In the genomic region with DNA sequence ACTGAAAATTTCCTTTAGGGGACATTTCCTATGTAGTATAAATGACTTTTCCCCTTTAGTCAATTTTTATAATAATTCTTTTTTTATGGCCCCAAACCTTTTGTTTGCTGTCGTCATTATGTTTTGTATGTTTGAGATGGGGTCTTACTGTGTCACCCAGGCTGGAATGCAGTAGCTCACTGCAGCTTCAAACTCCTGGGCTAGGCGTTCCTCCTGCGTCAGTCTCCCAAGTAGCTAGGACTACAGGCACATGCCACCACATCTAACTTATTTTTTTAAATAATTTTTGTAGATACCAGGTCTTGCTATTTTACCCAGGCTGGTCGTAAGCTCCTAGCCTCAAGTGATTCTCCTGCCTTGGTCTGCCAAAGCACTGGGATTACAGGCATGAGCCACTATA, we compare ENCODE assay signal across 26 cellular contexts.
"Had no signal": no experiment of that assay in that cellular context is flagged by ENCODE, and none has a peak within 500 bp of the region (broad histone marks: within the 10 kb centered on the region; RNA-seq: fewer than 3 reads in every experiment).

No MANE protein-coding gene starts in this region.

- H3K4me1 Mint-ChIP-seq: neural crest cell had no signal

- H3K27ac ChIP-seq: ascending aorta, brain microvascular endothelial cell, foreskin keratinocyte, right lobe of liver, skin epidermis, thyroid gland, upper lobe of right lung had no signal

- H3K4me3 ChIP-seq: ascending aorta, lung, right lobe of liver, skin epidermis, thyroid gland, upper lobe of right lung had no signal

- H3K4me3 Mint-ChIP-seq: activated CD8-positive, alpha-beta memory T cell treated with anti-CD3 and anti-CD28 coated beads, Interleukin-2, amount 10 ng/mL, durations not matched to agents 7 days and 5 days; activated CD8-positive, alpha-beta T cell treated with anti-CD3 and anti-CD28 coated beads for 36 hours; activated naive CD4-positive, alpha-beta T cell treated with anti-CD3 and anti-CD28 coated beads, Interleukin-2, amount 50 U/mL, for 24 hours; dendritic cell treated with granulocyte-macrophage colony-stimulating factor and Interleukin-4, amounts not matched to agents 40 ng/mL and 50 ng/mL, for 4 days; neural crest cell had no signal

- H3K9me3 Mint-ChIP-seq: activated CD8-positive, alpha-beta T cell treated with anti-CD3 and anti-CD28 coated beads for 36 hours; activated naive CD4-positive, alpha-beta T cell treated with anti-CD3 and anti-CD28 coated beads, Interleukin-2, amount 50 U/mL, for 24 hours had no signal

- H3K27me3 Mint-ChIP-seq: activated CD8-positive, alpha-beta memory T cell treated with anti-CD3 and anti-CD28 coated beads, Interleukin-2, amount 10 ng/mL, durations not matched to agents 7 days and 5 days; activated CD8-positive, alpha-beta T cell treated with anti-CD3 and anti-CD28 coated beads for 36 hours; activated naive CD4-positive, alpha-beta T cell treated with anti-CD3 and anti-CD28 coated beads, Interleukin-2, amount 50 U/mL, for 24 hours; naive thymus-derived CD4-positive, alpha-beta T cell; stimulated activated naive CD8-positive, alpha-beta T cell treated with anti-CD3 and anti-CD28 coated beads, Interleukin-15, Interleukin-2, amounts not matched to agents 100 ng/mL and 50 ng/mL, for 24 hours had no signal

- H3K27ac Mint-ChIP-seq: activated naive CD4-positive, alpha-beta T cell treated with anti-CD3 and anti-CD28 coated beads, Interleukin-2, amount 50 U/mL, for 24 hours; dendritic cell treated with granulocyte-macrophage colony-stimulating factor and Interleukin-4, amounts not matched to agents 40 ng/mL and 50 ng/mL, for 4 days; naive thymus-derived CD4-positive, alpha-beta T cell; stimulated activated naive CD8-positive, alpha-beta T cell treated with anti-CD3 and anti-CD28 coated beads, Interleukin-15, Interleukin-2, amounts not matched to agents 100 ng/mL and 50 ng/mL, for 24 hours had no signal

- H3K27me3 ChIP-seq: ascending aorta, brain microvascular endothelial cell, right lobe of liver, thyroid gland, upper lobe of right lung had no signal

- ATAC-seq: foreskin keratinocyte, left lobe of liver, right lobe of liver had no signal

- H3K36me3 Mint-ChIP-seq: activated naive CD4-positive, alpha-beta T cell treated with anti-CD3 and anti-CD28 coated beads, Interleukin-2, amount 50 U/mL, for 24 hours had no signal

- H3K36me3 ChIP-seq: ascending aorta, brain microvascular endothelial cell, right lobe of liver, thyroid gland, upper lobe of right lung had no signal

- H3K4me1 ChIP-seq: foreskin keratinocyte, right lobe of liver, thyroid gland, upper lobe of right lung had no signal

- DNase-seq: activated CD4-positive, alpha-beta T cell treated with anti-CD3 and anti-CD28 coated beads for 48 hours; activated CD8-positive, alpha-beta memory T cell treated with anti-CD3 and anti-CD28 coated beads, Interleukin-2, amount 10 ng/mL, durations not matched to agents 7 days and 5 days; activated CD8-positive, alpha-beta T cell treated with anti-CD3 and anti-CD28 coated beads for 36 hours; activated gamma-delta T cell treated with Interleukin-2 at 50 U/mL for 16 hours; activated T-cell treated with anti-CD3 and anti-CD28 coated beads for 4 hours; brain microvascular endothelial cell; caudate nucleus; effector CD4-positive, alpha-beta T cell; foreskin keratinocyte; kidney; naive thymus-derived CD4-positive, alpha-beta T cell; occipital lobe; posterior cingulate gyrus; right lobe of liver; stimulated activated CD4-positive, alpha-beta T cell treated with anti-CD3 and anti-CD28 coated beads, Interleukin-1b, Interleukin-23, amount 100 ng/mL, for 48 hours; substantia nigra; thyroid gland; upper lobe of right lung had no signal

- H3K9me3 ChIP-seq: ascending aorta, right lobe of liver, thyroid gland, upper lobe of right lung had no signal
